1 cellular context compared by ENCODE assay signal in the genomic region with DNA sequence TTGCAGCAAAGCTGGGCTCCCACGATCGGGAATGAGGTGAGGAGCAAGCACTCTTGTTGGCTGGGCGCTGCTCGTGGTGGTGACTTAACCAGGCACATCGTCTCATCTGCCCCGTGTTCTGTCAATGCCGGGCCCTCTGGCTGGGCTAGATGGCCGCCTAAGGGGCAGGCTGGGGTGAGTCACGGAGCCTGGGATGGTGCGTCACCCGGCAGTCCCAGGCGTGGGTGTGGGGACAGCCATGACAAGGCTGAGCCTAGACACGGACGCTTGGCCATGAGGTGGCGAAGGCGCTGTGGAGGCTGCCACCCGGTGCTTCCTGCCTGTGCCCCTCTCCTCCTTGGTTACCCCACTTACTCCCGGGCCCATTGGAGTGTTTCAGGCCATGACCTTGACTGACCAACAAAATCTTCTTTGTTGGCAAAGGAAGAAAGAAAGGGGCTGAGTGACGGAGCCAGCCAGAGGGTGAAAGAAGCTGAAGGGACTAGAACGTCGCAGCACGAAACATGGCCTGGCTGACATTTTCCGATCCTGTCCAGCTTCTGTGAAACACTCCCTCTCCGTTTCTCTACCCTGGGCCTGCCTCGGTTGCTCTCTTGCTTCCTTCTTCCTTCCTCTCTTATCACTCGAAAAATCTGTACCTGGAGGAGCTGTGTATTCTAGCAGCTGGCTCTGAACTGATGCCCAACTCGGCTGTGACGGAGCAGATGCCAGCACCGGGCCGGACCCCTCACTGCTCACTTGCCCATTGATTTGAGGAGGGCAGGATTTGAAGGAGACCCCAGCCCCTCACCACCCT.
TF ChIP-seq lines count a peak whose summit lies in the region.

No MANE protein-coding gene starts in this region.

TF ChIP-seq in H1, 55 proteins besides CTCF, POLR2A, EP300 and RAD21:
- TF ChIP-seq TEAD4 (IDR thresholded peaks at IDR 0.05; ENCODE audit: low read depth, low read length): no peak
- TF ChIP-seq CTBP2 (IDR thresholded peaks at IDR 0.05; ENCODE audit: borderline replicate concordance, insufficient read depth, insufficient read length, low read length): no peak
- TF ChIP-seq TAF1 (IDR thresholded peaks at IDR 0.05; ENCODE audit: low read depth, low read length): no peak
- TF ChIP-seq KDM1A (IDR thresholded peaks at IDR 0.05; ENCODE audit: borderline replicate concordance, low read length): no peak
- no peak for TF ChIP-seq CBX8 (IDR thresholded peaks at IDR 0.05; ENCODE audit: borderline replicate concordance, low read depth, low read length)
- TF ChIP-seq NANOG (IDR thresholded peaks at IDR 0.05; ENCODE audit: insufficient read depth, low read depth, low read length, poor library complexity, severe bottlenecking): no peak
- no peak for TF ChIP-seq SAP30 (IDR thresholded peaks at IDR 0.05; ENCODE audit: insufficient read depth, insufficient replicate concordance, low read length)
- no peak for TF ChIP-seq SUZ12 (IDR thresholded peaks at IDR 0.05; ENCODE audit: low read length)
- TF ChIP-seq GABPA (IDR thresholded peaks at IDR 0.05; ENCODE audit: borderline replicate concordance, insufficient read depth, low read length): no peak
TF ChIP-seq in H1: peak in this region for 0.
